ENCODE assay signal across 8 cellular contexts in the genomic region with DNA sequence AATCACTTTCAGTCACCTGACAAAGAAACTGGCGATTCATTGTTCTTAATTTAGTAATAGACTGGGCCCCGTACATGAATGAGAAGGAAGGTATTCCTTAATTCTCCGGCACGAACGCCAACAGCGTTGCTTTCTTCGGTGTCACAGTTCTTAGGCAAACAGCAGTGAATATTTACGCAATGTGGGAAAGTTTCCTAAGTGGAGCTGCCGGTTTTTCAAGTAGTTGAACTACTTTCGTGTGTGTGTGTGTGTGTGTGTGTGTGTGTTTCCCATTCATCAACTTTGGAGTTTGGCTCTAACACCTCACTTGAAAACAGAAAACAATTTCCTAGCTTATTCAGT. TPM values are rescaled to one million over a fixed set of nuclear protein-coding genes. Genes with fewer than 3 reads are reported as not detected.
DNase-seq lines count a peak whose midpoint lies in the region; ATAC-seq, FAIRE-seq and TF ChIP-seq lines count a peak whose summit lies in the region.

No MANE protein-coding gene starts in this region.

- H3K4me3 ChIP-seq in Karpas-422 (ENCODE audit: low read length) (peak overlapping the region; percentile 73), astrocyte of the cerebellum (ENCODE audit: low read depth, low read length) (peak overlapping the region; percentile 60)

- H3K4me1 Mint-ChIP-seq in immature natural killer cell, result peaks cover 27 to 45% of the 10 kb centered on the region in 2 donors
- H3K4me1 Mint-ChIP-seq in stimulated activated naive B cell treated with anti-CD40 and anti-IgM and Interleukin-4, amounts not matched to agents 10 μg/mL and 1 μg/mL and 100 μg/mL, for 72 hours, result peaks cover 9 to 20% of the 10 kb centered on the region in 2 donors

- H3K4me3 Mint-ChIP-seq in immature natural killer cell, result peak overlapping the region; percentile 91 to 98 (median 96)
- H3K4me3 Mint-ChIP-seq in stimulated activated naive B cell treated with anti-CD40 and anti-IgM and Interleukin-4, amounts not matched to agents 10 μg/mL and 1 μg/mL and 100 μg/mL, for 72 hours, result peak overlapping the region; percentile 96 to 99

- peaks cover 0 to 3% (median 0%) of the 10 kb centered on the region in 6 donors for H3K9me3 Mint-ChIP-seq in immature natural killer cell
- peaks cover 1 to 28% of the 10 kb centered on the region in 2 donors for H3K9me3 Mint-ChIP-seq in stimulated activated naive B cell treated with anti-CD40 and anti-IgM and Interleukin-4, amounts not matched to agents 10 μg/mL and 1 μg/mL and 100 μg/mL, for 72 hours

- H4K20me1 ChIP-seq in Karpas-422 (ENCODE audit: insufficient read depth, low read depth, low read length), result no peaks in the 10 kb centered on the region

- H3K27me3 Mint-ChIP-seq in immature natural killer cell (ENCODE audit: low read depth in 3 of 3), result peaks cover 5 to 16% (median 13%) of the 10 kb centered on the region in 3 donors
- H3K27me3 Mint-ChIP-seq in stimulated activated naive B cell treated with anti-CD40 and anti-IgM and Interleukin-4, amounts not matched to agents 10 μg/mL and 1 μg/mL and 100 μg/mL, for 72 hours, result no peaks in the 10 kb centered on the region

- H3K36me3 Mint-ChIP-seq in immature natural killer cell, result peaks cover 0 to 4% (median 0%) of the 10 kb centered on the region in 3 donors
- no peaks in the 10 kb centered on the region for H3K36me3 Mint-ChIP-seq in stimulated activated naive B cell treated with anti-CD40 and anti-IgM and Interleukin-4, amounts not matched to agents 10 μg/mL and 1 μg/mL and 100 μg/mL, for 72 hours

- peaks cover 3% of the 10 kb centered on the region; the same call in 1 of the 2 replicates for H3K9me3 ChIP-seq in Karpas-422 (ENCODE audit: low read length)

- H2AFZ ChIP-seq in Karpas-422 (ENCODE audit: low read length), result 0 out of 2 replicates have a peak overlapping the region, but pooled peaks have one; percentile 73

- no peaks in the 10 kb centered on the region for H3K36me3 ChIP-seq in Karpas-422 (ENCODE audit: insufficient read depth, low read length)

- no peak for FAIRE-seq in D721Med (lab: Jason Lieb, UNC)

- H3K4me1 ChIP-seq in Karpas-422 (ENCODE audit: low read length), result peaks cover 30% of the 10 kb centered on the region

- no peaks in the 10 kb centered on the region; the same call in 1 of the 2 replicates for H3K79me2 ChIP-seq in Karpas-422 (ENCODE audit: low read length)

- peak overlapping the region; percentile 68 for H3K4me2 ChIP-seq in Karpas-422 (ENCODE audit: low read depth, low read length, poor library complexity, severe bottlenecking)

- no peak for ATAC-seq in stimulated activated naive B cell treated with anti-CD40 and anti-IgM and Interleukin-4, amounts not matched to agents 10 μg/mL and 1 μg/mL and 100 μg/mL, for 72 hours (replicated peaks)
- ATAC-seq in HG02642 (IDR thresholded peaks at IDR 0.05; ENCODE audit: poor library complexity, unreplicated experiment), result no peak

- no peak overlapping the region for H3K27ac ChIP-seq in Karpas-422 (ENCODE audit: low read length)

- H3K27ac Mint-ChIP-seq in immature natural killer cell, result peak overlapping the region; percentile 94 to 99 (median 98)
- peak overlapping the region; percentile 99 for H3K27ac Mint-ChIP-seq in stimulated activated naive B cell treated with anti-CD40 and anti-IgM and Interleukin-4, amounts not matched to agents 10 μg/mL and 1 μg/mL and 100 μg/mL, for 72 hours

- TF ChIP-seq CTCF in astrocyte of the cerebellum (IDR thresholded peaks at IDR 0.05; ENCODE audit: low read depth, low read length, missing control alignments) (no peak), D721Med (IDR thresholded peaks at IDR 0.05; ENCODE audit: insufficient read depth, missing control alignments) (no peak), GM10266 (IDR thresholded peaks at IDR 0.05; ENCODE audit: control insufficient read depth, insufficient read depth, low read depth, missing control alignments) (no peak)

- DNase-seq in EL (peak; percentile 56), Karpas-422 (no peak), astrocyte of the cerebellum (ENCODE audit: low read depth) (peak; percentile 28), immature natural killer cell (no peak), D721Med (ENCODE audit: insufficient read length, low spot score) (no peak), GM10266 (ENCODE audit: extremely low spot score) (no peak)
- no peak for DNase-seq in stimulated activated naive B cell treated with anti-CD40 and anti-IgM and Interleukin-4, amounts not matched to agents 10 μg/mL and 1 μg/mL and 100 μg/mL, for 72 hours

- no peaks in the 10 kb centered on the region for H3K27me3 ChIP-seq in Karpas-422 (ENCODE audit: low read length)

- in situ Hi-C loops in astrocyte of the cerebellum (cut with HindIII; ENCODE audit: low sequenced_read_pairs), result no loop called here

- no peaks in the 10 kb centered on the region for H3K9me2 ChIP-seq in Karpas-422 (replicated peaks; ENCODE audit: insufficient read depth, low read length)

- peak overlapping the region; percentile 79 for H3K9ac ChIP-seq in Karpas-422 (ENCODE audit: low read length)

RNA-seq across cellular contexts. Expression of gene NXT2, which starts 0.7 kb away (rescaled TPM):
- 9.9 and 27.7 TPM in 2 replicates for total RNA-seq in Karpas-422 (2014; rRNA removed; shearing (Covaris generic); ENCODE audit: low replicate concordance)
- 10 to 100 TPM; 28.6 to 52.1 (median 37.0) TPM for polyA plus RNA-seq in immature natural killer cell

RNA-seq across cellular contexts. Expression of gene GUCY2F, which starts 55.4 kb away (rescaled TPM):
- not detected in 2 replicates for total RNA-seq in Karpas-422 (2014; rRNA removed; shearing (Covaris generic); ENCODE audit: low replicate concordance)
- not detected for polyA plus RNA-seq in immature natural killer cell

Comparison
In these comparisons a context has a peak if more than half of its experiments do, and no peak if none do; other contexts are left out.
1. DNase-seq: peak in EL (single experiment) and astrocyte of the cerebellum (single experiment); none in Karpas-422 (single experiment), immature natural killer cell (0 of 3), stimulated activated naive B cell treated with anti-CD40 and anti-IgM and Interleukin-4, amounts not matched to agents 10 μg/mL and 1 μg/mL and 100 μg/mL, for 72 hours (single experiment), D721Med (single experiment) and GM10266 (single experiment).